ENCODE assay signal across 12 cellular contexts in genomic region chr15:67178569-67179210, GRCh38.
A peak's percentile ranks its signal among the peaks of the same experiment; 100 is the strongest.
DNase-seq lines count a peak whose midpoint lies in the region; ATAC-seq and TF ChIP-seq lines count a peak whose summit lies in the region.
"Had no signal": no experiment of that assay in that cellular context is flagged by ENCODE, and none has a peak within 500 bp of the region (broad histone marks: within the 10 kb centered on the region; RNA-seq: fewer than 3 reads in every experiment).

No MANE protein-coding gene starts in this region.

- peaks cover 47% of the 10 kb centered on the region for H3K4me1 Mint-ChIP-seq in Caco-2 (ENCODE audit: low read depth, unreplicated experiment)
- H3K4me1 Mint-ChIP-seq in progenitor cell of endocrine pancreas (ENCODE audit: low read depth): peaks cover 12% of the 10 kb centered on the region
- H3K4me1 Mint-ChIP-seq in activated T-cell treated with anti-CD3 and anti-CD28 coated beads, Interleukin-2, amount 50 U/mL, for 72 hours (ENCODE audit: low read depth): peaks cover 40% of the 10 kb centered on the region

- H3K27ac Mint-ChIP-seq in Caco-2 (ENCODE audit: unreplicated experiment) (peak overlapping the region; percentile 84), progenitor cell of endocrine pancreas (peak overlapping the region; percentile 43)
- H3K27ac Mint-ChIP-seq in activated T-cell treated with anti-CD3 and anti-CD28 coated beads, Interleukin-2, amount 50 U/mL, for 72 hours: no peak overlapping the region

- H3K9me2 ChIP-seq in SK-N-SH: no peaks in the 10 kb centered on the region

- peaks cover 23% of the 10 kb centered on the region for H3K79me2 ChIP-seq in SK-N-SH (ENCODE audit: insufficient read depth)

- 57% methylated on average over 11 of the region's 11 CpGs for WGBS in SK-N-SH (ENCODE audit: low lambda C conversion rate)

- H3K27me3 Mint-ChIP-seq in Caco-2 (ENCODE audit: insufficient read depth, unreplicated experiment): no peaks in the 10 kb centered on the region
- no peaks in the 10 kb centered on the region for H3K27me3 Mint-ChIP-seq in progenitor cell of endocrine pancreas
- H3K27me3 Mint-ChIP-seq in activated T-cell treated with anti-CD3 and anti-CD28 coated beads, Interleukin-2, amount 50 U/mL, for 72 hours (ENCODE audit: low read depth): no peaks in the 10 kb centered on the region

- peak overlapping the region; percentile 16; the same call in 1 of the 2 replicates for H3K4me2 ChIP-seq in SK-N-SH

- DNase-seq in Caco-2: peak; percentile 81 to 86
- no peak for DNase-seq in SK-N-SH
- peak; percentile 96 for DNase-seq in fibroblast of peridontal ligament (ENCODE audit: extremely low read depth)
- no peak for DNase-seq in progenitor cell of endocrine pancreas (ENCODE audit: low spot score, unreplicated experiment)
- no peak for DNase-seq in midbrain (lab: John Stamatoyannopoulos, UW)
- DNase-seq in activated T-cell treated with anti-CD3 and anti-CD28 coated beads, Interleukin-2, amount 50 U/mL, for 72 hours: no peak
- DNase-seq: activated CD4-positive, alpha-beta T cell treated with anti-CD3 and anti-CD28 coated beads, Interleukin-2, amount 50 U/mL, for 48 hours; effector memory CD4-positive, alpha-beta T cell; NCI-H2227 treated with DMSO at 0.1 percent for 48 hours; retina had no signal

- peak overlapping the region; percentile 67; the same call in 1 of the 2 replicates for H3K9ac ChIP-seq in SK-N-SH

- H3K36me3 Mint-ChIP-seq in Caco-2 (ENCODE audit: insufficient read depth, unreplicated experiment) (peaks cover 57% of the 10 kb centered on the region), progenitor cell of endocrine pancreas (ENCODE audit: insufficient read depth) (peaks cover 15% of the 10 kb centered on the region)
- peaks cover 2 to 6% of the 10 kb centered on the region in 2 donors for H3K36me3 Mint-ChIP-seq in activated T-cell treated with anti-CD3 and anti-CD28 coated beads, Interleukin-2, amount 50 U/mL, for 72 hours (ENCODE audit: insufficient read depth in 2 of 2)

- no peak for ATAC-seq in GM21717 (IDR thresholded peaks at IDR 0.05; ENCODE audit: unreplicated experiment)
- ATAC-seq in activated T-cell treated with anti-CD3 and anti-CD28 coated beads, Interleukin-2, amount 50 U/mL, for 72 hours (replicated peaks in 1 of 2): no peak
- ATAC-seq in GM21381 (IDR thresholded peaks at IDR 0.05; ENCODE audit: unreplicated experiment): no peak

- no peaks in the 10 kb centered on the region; the same call in none of the 2 replicates for H3K36me3 ChIP-seq in Caco-2 (ENCODE audit: control insufficient read depth, insufficient read depth, low read length)
- peaks cover 5 to 13% of the 10 kb centered on the region in 2 experiments for H3K36me3 ChIP-seq in SK-N-SH (replicated peaks in 1 of 2; ENCODE audit: control insufficient read depth in 1 of 2, insufficient read depth in 2 of 2, low read length in 1 of 2)

- H3K9me3 ChIP-seq in Caco-2 (no peaks in the 10 kb centered on the region), SK-N-SH (no peaks in the 10 kb centered on the region)

- POLR2A ChIA-PET in Caco-2 (lab: Charles Lee): interaction anchor here (0.6 to 2.2 kb wide), 3 partner anchors 20 to 114 kb away, joined by 3 to 9 read pairs (median 3); partner anchors contain the start of genes AAGAB and IQCH
- POLR2A ChIA-PET in SK-N-SH (lab: Yijun Ruan, JAX): no interaction called here

- BruUV-seq in Caco-2 (replicated peaks; lab: Mats Ljungman, UMichigan): no TSS peak

- peak overlapping the region; percentile 41 to 89; a peak in 3 of 4 replicates for H3K27ac ChIP-seq in SK-N-SH (ENCODE audit: low read depth in 2 of 2, low read length in 1 of 2)

- no peak overlapping the region for H3K4me3 ChIP-seq in Caco-2 (ENCODE audit: low read depth, low read length)
- no peak overlapping the region for H3K4me3 ChIP-seq in SK-N-SH (ENCODE audit: low read depth in 2 of 2, low read length in 1 of 2)

- CTCF ChIA-PET in Caco-2 (lab: Charles Lee) (interaction anchor here (0.7 to 1.0 kb wide), 3 partner anchors 17 to 232 kb away, joined by 3 to 5 read pairs (median 3); no protein-coding TSS in a partner anchor), SK-N-SH (lab: Yijun Ruan, JAX) (interaction anchor here (1.4 to 2.1 kb wide), 2 partner anchors 8 to 232 kb away, joined by 4 to 5 read pairs; no protein-coding TSS in a partner anchor)

- no peaks in the 10 kb centered on the region for H3K27me3 ChIP-seq in Caco-2 (replicated peaks; ENCODE audit: control insufficient read depth, insufficient read depth, low read length)
- H3K27me3 ChIP-seq in SK-N-SH (ENCODE audit: insufficient read depth): no peaks in the 10 kb centered on the region

- peak in 1 of 2 experiments; percentile 90; a peak in 2 of 4 replicates for TF ChIP-seq EP300 in SK-N-SH (IDR thresholded peaks at IDR 0.05; ENCODE audit: borderline replicate concordance in 1 of 2, low read depth in 1 of 2, low read length in 1 of 2)

- no peak for TF ChIP-seq RAD21 in SK-N-SH (IDR thresholded peaks at IDR 0.05; ENCODE audit: low read length)

- intact Hi-C loops in Caco-2 (cut with micrococcal nuclease; ENCODE audit: unreplicated experiment): loop anchor here (1.0 to 5.0 kb wide), 4 partner anchors 28 to 131 kb away; no protein-coding TSS in a partner anchor

- peaks cover 16% of the 10 kb centered on the region for H3F3A ChIP-seq in SK-N-SH (replicated peaks; ENCODE audit: insufficient read depth)

- no peak for TF ChIP-seq CTCF in Caco-2 (IDR thresholded peaks at IDR 0.05; ENCODE audit: insufficient read depth in 1 of 2, low read depth in 1 of 2, low read length in 1 of 2, severe bottlenecking in 1 of 2, unreplicated experiment in 1 of 2)
- no peak for TF ChIP-seq CTCF in SK-N-SH (IDR thresholded peaks at IDR 0.05)
- no peak for TF ChIP-seq CTCF in progenitor cell of endocrine pancreas (IDR thresholded peaks at IDR 0.05; ENCODE audit: unreplicated experiment)

- H3K4me1 ChIP-seq in Caco-2: peaks cover 57% of the 10 kb centered on the region
- peaks cover 42 to 57% of the 10 kb centered on the region in 2 experiments; a peak in 3 of 4 replicates for H3K4me1 ChIP-seq in SK-N-SH (ENCODE audit: control insufficient read depth in 1 of 2, insufficient read depth in 2 of 2, low read depth in 1 of 2, low read length in 1 of 2)

- H2AFZ ChIP-seq in SK-N-SH (ENCODE audit: low read depth): no peak overlapping the region

- no peaks in the 10 kb centered on the region for H4K20me1 ChIP-seq in SK-N-SH (ENCODE audit: insufficient read depth)

- H3K4me3 Mint-ChIP-seq in Caco-2 (ENCODE audit: unreplicated experiment) (peak overlapping the region; percentile 53), progenitor cell of endocrine pancreas (ENCODE audit: low read depth) (no peak overlapping the region)
- H3K4me3 Mint-ChIP-seq in activated T-cell treated with anti-CD3 and anti-CD28 coated beads, Interleukin-2, amount 50 U/mL, for 72 hours: no peak overlapping the region

- H3K9me3 Mint-ChIP-seq in Caco-2 (ENCODE audit: unreplicated experiment) (no peaks in the 10 kb centered on the region), progenitor cell of endocrine pancreas (ENCODE audit: low read depth) (no peaks in the 10 kb centered on the region)
- H3K9me3 Mint-ChIP-seq in activated T-cell treated with anti-CD3 and anti-CD28 coated beads, Interleukin-2, amount 50 U/mL, for 72 hours: no peaks in the 10 kb centered on the region

TF ChIP-seq in SK-N-SH, 30 proteins besides CTCF, POLR2A, EP300 and RAD21 (continues in another document):
- TF ChIP-seq, protein P1, sequence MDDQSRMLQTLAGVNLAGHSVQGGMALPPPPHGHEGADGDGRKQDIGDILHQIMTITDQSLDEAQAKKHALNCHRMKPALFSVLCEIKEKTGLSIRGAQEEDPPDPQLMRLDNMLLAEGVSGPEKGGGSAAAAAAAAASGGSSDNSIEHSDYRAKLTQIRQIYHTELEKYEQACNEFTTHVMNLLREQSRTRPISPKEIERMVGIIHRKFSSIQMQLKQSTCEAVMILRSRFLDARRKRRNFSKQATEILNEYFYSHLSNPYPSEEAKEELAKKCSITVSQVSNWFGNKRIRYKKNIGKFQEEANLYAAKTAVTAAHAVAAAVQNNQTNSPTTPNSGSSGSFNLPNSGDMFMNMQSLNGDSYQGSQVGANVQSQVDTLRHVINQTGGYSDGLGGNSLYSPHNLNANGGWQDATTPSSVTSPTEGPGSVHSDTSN (IDR thresholded peaks at IDR 0.05): peak; percentile 93
- TF ChIP-seq NFIC (IDR thresholded peaks at IDR 0.05; ENCODE audit: borderline replicate concordance): peak; percentile 75; the same call in 1 of the 2 replicates
- TF ChIP-seq TEAD4 (IDR thresholded peaks at IDR 0.05; ENCODE audit: borderline replicate concordance, insufficient read depth): peak; percentile 90
- TF ChIP-seq FOSL2 (IDR thresholded peaks at IDR 0.05; ENCODE audit: borderline replicate concordance, low read depth): peak; percentile 79; the same call in 1 of the 2 replicates
- no peak for TF ChIP-seq YY1 (IDR thresholded peaks at IDR 0.05; ENCODE audit: low read depth)
- TF ChIP-seq SMC3 (IDR thresholded peaks at IDR 0.05; ENCODE audit: low read depth, low read length): no peak
- no peak for TF ChIP-seq NRF1 (IDR thresholded peaks at IDR 0.05; ENCODE audit: low read depth, low read length)
- no peak for TF ChIP-seq ELF1 (IDR thresholded peaks at IDR 0.05)
- peak; percentile 94 for TF ChIP-seq RXRA (IDR thresholded peaks at IDR 0.05; ENCODE audit: borderline replicate concordance, low read depth)
- peak; percentile 80; the same call in 1 of the 2 replicates for TF ChIP-seq SIN3A (IDR thresholded peaks at IDR 0.05; ENCODE audit: borderline replicate concordance, low read depth, low read length)
- TF ChIP-seq TCF12 (IDR thresholded peaks at IDR 0.05): peak; percentile 94
- no peak for TF ChIP-seq RFX5 (IDR thresholded peaks at IDR 0.05; ENCODE audit: low read length)
- no peak for TF ChIP-seq USF1 (IDR thresholded peaks at IDR 0.05; ENCODE audit: borderline replicate concordance, low read depth)
- TF ChIP-seq POLR2AphosphoS5 (IDR thresholded peaks at IDR 0.05; ENCODE audit: low read depth, low read length): peak; percentile 60; the same call in 1 of the 2 replicates
- TF ChIP-seq RCOR1 (IDR thresholded peaks at IDR 0.05; ENCODE audit: low read length): no peak
- peak; percentile 80 for TF ChIP-seq JUND (IDR thresholded peaks at IDR 0.05)
- TF ChIP-seq MEF2A (IDR thresholded peaks at IDR 0.05; ENCODE audit: borderline replicate concordance, low read depth): no peak
- TF ChIP-seq FOXM1 (IDR thresholded peaks at IDR 0.05; ENCODE audit: low read depth): no peak

Comparison
In these comparisons a context has a peak if more than half of its experiments do, and no peak if none do; other contexts are left out.
1. DNase-seq: peak in Caco-2 (2 of 2) and fibroblast of peridontal ligament (single experiment); none in SK-N-SH (single experiment), progenitor cell of endocrine pancreas (single experiment), midbrain (single experiment) and activated T-cell treated with anti-CD3 and anti-CD28 coated beads, Interleukin-2, amount 50 U/mL, for 72 hours (0 of 2).